In the genomic region with DNA sequence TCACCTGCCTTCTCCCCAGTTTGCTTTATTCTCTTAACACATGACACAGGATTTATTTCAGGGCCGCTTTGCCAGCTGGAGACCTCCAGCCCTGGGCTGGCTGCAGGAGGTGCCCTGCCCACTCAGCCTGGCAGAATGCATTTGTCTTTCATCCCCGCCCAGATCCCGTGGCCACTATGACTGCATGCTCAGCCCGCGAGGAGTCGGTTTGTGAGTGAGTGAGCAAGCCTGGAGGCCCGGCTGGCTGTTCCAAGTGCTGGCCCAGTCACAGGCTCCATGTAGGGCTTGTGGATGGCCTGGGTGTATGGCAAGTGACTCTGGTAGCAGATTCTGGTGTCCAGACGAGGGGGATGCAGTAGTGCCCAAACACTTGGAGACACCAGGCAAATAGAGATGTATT, we compare ENCODE assay signal across 1 cellular context.
TF ChIP-seq lines count a peak whose summit lies in the region.

No MANE protein-coding gene starts in this region.

TF ChIP-seq in HepG2, 621 proteins besides CTCF, POLR2A, EP300 and RAD21:
- TF ChIP-seq ZBTB33 (CRISPR knock-in tag; IDR thresholded peaks at IDR 0.05), result peak; percentile 80
- TF ChIP-seq SIN3A (IDR thresholded peaks at IDR 0.05; ENCODE audit: borderline replicate concordance, low read depth, low read length), result no peak
- 0 out of 2 replicates have a peak, but pooled peaks have one; percentile 23 for TF ChIP-seq POLR2G (IDR thresholded peaks at IDR 0.05; ENCODE audit: low read depth, low read length)
- TF ChIP-seq, protein P1, sequence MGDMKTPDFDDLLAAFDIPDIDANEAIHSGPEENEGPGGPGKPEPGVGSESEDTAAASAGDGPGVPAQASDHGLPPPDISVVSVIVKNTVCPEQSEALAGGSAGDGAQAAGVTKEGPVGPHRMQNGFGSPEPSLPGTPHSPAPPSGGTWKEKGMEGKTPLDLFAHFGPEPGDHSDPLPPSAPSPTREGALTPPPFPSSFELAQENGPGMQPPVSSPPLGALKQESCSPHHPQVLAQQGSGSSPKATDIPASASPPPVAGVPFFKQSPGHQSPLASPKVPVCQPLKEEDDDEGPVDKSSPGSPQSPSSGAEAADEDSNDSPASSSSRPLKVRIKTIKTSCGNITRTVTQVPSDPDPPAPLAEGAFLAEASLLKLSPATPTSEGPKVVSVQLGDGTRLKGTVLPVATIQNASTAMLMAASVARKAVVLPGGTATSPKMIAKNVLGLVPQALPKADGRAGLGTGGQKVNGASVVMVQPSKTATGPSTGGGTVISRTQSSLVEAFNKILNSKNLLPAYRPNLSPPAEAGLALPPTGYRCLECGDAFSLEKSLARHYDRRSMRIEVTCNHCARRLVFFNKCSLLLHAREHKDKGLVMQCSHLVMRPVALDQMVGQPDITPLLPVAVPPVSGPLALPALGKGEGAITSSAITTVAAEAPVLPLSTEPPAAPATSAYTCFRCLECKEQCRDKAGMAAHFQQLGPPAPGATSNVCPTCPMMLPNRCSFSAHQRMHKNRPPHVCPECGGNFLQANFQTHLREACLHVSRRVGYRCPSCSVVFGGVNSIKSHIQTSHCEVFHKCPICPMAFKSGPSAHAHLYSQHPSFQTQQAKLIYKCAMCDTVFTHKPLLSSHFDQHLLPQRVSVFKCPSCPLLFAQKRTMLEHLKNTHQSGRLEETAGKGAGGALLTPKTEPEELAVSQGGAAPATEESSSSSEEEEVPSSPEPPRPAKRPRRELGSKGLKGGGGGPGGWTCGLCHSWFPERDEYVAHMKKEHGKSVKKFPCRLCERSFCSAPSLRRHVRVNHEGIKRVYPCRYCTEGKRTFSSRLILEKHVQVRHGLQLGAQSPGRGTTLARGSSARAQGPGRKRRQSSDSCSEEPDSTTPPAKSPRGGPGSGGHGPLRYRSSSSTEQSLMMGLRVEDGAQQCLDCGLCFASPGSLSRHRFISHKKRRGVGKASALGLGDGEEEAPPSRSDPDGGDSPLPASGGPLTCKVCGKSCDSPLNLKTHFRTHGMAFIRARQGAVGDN (CRISPR knock-in tag; IDR thresholded peaks at IDR 0.05), result peak; percentile 30; the same call in 1 of the 2 replicates
